ENCODE assay signal across 8 cellular contexts in the genomic region with DNA sequence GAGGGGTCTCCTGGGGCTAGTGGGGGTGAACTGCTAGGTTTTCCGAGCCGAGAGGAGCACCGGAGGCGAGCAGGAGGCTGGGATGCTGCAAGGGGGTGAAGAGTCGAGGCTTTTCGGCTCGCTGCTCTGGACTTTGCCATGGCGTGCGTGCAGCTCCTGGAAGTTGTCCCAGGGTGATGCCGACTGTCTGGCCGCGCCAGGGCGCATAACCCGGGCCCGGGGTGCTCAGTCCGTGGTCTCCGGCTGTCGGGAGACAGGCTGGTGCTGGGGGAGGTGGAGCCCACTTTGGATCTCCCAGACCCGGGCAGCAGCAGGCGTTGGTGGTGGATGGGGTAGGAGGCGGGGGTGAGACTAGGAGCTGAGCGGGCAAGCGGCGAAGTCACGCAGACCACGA. TPM values are rescaled to one million over a fixed set of nuclear protein-coding genes. Genes with fewer than 3 reads are reported as not detected.
A peak's percentile ranks its signal among the peaks of the same experiment; 100 is the strongest.
DNase-seq lines count a peak whose midpoint lies in the region; ATAC-seq and TF ChIP-seq lines count a peak whose summit lies in the region.

No MANE protein-coding gene starts in this region.

- TF ChIP-seq CTCF in right atrium auricular region (IDR thresholded peaks at IDR 0.05) (no peak), GM13977 (IDR thresholded peaks at IDR 0.05; ENCODE audit: extremely low read depth, insufficient read depth, missing control alignments) (no peak), RWPE1 (conservative IDR thresholded peaks at IDR 0.05; ENCODE audit: low read depth) (no peak)

- H3K9me3 ChIP-seq in adipocyte (ENCODE audit: control insufficient read depth, low read length), result no peaks in the 10 kb centered on the region
- no peaks in the 10 kb centered on the region for H3K9me3 ChIP-seq in right atrium auricular region

- H3K4me3 ChIP-seq in GM08714 (ENCODE audit: low read length) (peak overlapping the region; percentile 5; the same call in 1 of the 2 replicates), adipocyte (ENCODE audit: low read length) (peak overlapping the region; percentile 81), right atrium auricular region (peak overlapping the region; percentile 34 to 45)

- H3K27ac ChIP-seq in right atrium auricular region (no peak overlapping the region), RWPE1 (no peak overlapping the region)

- no peak for ATAC-seq in GM21723 (IDR thresholded peaks at IDR 0.05; ENCODE audit: unreplicated experiment)

- peaks cover 2% of the 10 kb centered on the region for H3K27me3 ChIP-seq in adipocyte (replicated peaks; ENCODE audit: control insufficient read depth, insufficient read depth, low read length)
- H3K27me3 ChIP-seq in right atrium auricular region, result no peaks in the 10 kb centered on the region

- peak overlapping the region; percentile 76 for H3K9ac ChIP-seq in adipocyte (ENCODE audit: low read length)

- DNase-seq in adipocyte (ENCODE audit: low read depth) (peak; percentile 55), right atrium auricular region (ENCODE audit: low spot score) (no peak), retina (peak; percentile 53), GM13977 (ENCODE audit: low spot score) (no peak), NCI-H1436 treated with DMSO at 0.1 percent for 48 hours (lab: John Stamatoyannopoulos, UW) (no peak), RWPE1 (ENCODE audit: low spot score) (no peak)

- no peaks in the 10 kb centered on the region for H3K4me1 ChIP-seq in adipocyte (ENCODE audit: control insufficient read depth, insufficient read depth, low read length)
- no peaks in the 10 kb centered on the region for H3K4me1 ChIP-seq in right atrium auricular region

- H3K36me3 ChIP-seq in adipocyte (ENCODE audit: control insufficient read depth, insufficient read depth, low read length, severe bottlenecking) (no peaks in the 10 kb centered on the region), right atrium auricular region (no peaks in the 10 kb centered on the region)

- CTCF ChIA-PET in RWPE1 (lab: Yijun Ruan, JAX), result no interaction called here

- POLR2A ChIA-PET in RWPE1 (lab: Yijun Ruan, JAX; ENCODE audit: low non-redundant PET), result no interaction called here

- in situ Hi-C loops in GM13977 (cut with MboI; ENCODE audit: low pct_unique_long_range_greater_than_20kb, low sequenced_read_pairs, unreplicated experiment), result loop anchor here (25.0 kb wide), 1 partner anchor 227 kb away; no protein-coding TSS in a partner anchor

RNA-seq across cellular contexts. Expression of a gene that starts 0.8 kb away (rescaled TPM):
- total RNA-seq in right atrium auricular region, result 1 to 10 TPM in 1 of 2 donors, under 1 TPM in 1; 0.74 to 1.0 TPM

Comparison
In these comparisons a context has a peak if more than half of its experiments do, and no peak if none do; other contexts are left out.
1. H3K4me3 ChIP-seq: peak in every context shown above with its lines; median percentile 81 in adipocyte; 40 in right atrium auricular region; 5 in GM08714.
2. DNase-seq: peak in adipocyte (single experiment) and retina (single experiment); none in right atrium auricular region (single experiment), GM13977 (single experiment), NCI-H1436 treated with DMSO at 0.1 percent for 48 hours (single experiment) and RWPE1 (single experiment).